9 cellular contexts compared by ENCODE assay signal in genomic region chr17:41624208-41625101, GRCh38. TPM values are rescaled to one million over a fixed set of nuclear protein-coding genes. Genes with fewer than 3 reads are reported as not detected.
DNase-seq lines count a peak whose midpoint lies in the region; ATAC-seq and TF ChIP-seq lines count a peak whose summit lies in the region.
"Had no signal": no experiment of that assay in that cellular context is flagged by ENCODE, and none has a peak within 500 bp of the region (broad histone marks: within the 10 kb centered on the region; RNA-seq: fewer than 3 reads in every experiment).

KRT17 (minus strand) TSS chr17:41624575; CDS start chr17:41624509, 66 bp downstream.

- no peak within 1 kb of the TSS for H3K27ac Mint-ChIP-seq in T-helper 17 cell

- no peaks in the 10 kb centered on the region for H3K79me2 ChIP-seq in smooth muscle cell (ENCODE audit: low read depth)

- 75% methylated on average over 28 of the region's 33 CpGs for WGBS in smooth muscle cell (ENCODE audit: low lambda C conversion rate)

- DNase-seq in H4 (ENCODE audit: low spot score) (peak; percentile 89), RPMI8226 (peak; percentile 60), foreskin keratinocyte (peak; percentile 99 to 100), smooth muscle cell (lab: John Stamatoyannopoulos, UW; ENCODE audit: unreplicated experiment) (no peak), mucosa of gallbladder (ENCODE audit: low spot score) (no peak), T-helper 17 cell (no peak)
- DNase-seq: gastrocnemius medialis had no signal

- no peak within 1 kb of the TSS for H3K4me3 Mint-ChIP-seq in T-helper 17 cell

- H2AFZ ChIP-seq in smooth muscle cell (ENCODE audit: low read depth), result no peak within 1 kb of the TSS

- peak within 1 kb of the TSS; percentile 63 for H3K9ac ChIP-seq in smooth muscle cell (ENCODE audit: low read depth)

- peaks cover 4% of the 10 kb centered on the region for H3K4me1 Mint-ChIP-seq in T-helper 17 cell

- H3K4me1 ChIP-seq in foreskin keratinocyte (peaks cover 9% of the 10 kb centered on the region), smooth muscle cell (ENCODE audit: low read depth) (no peaks in the 10 kb centered on the region)
- H3K4me1 ChIP-seq: gastrocnemius medialis had no signal

- H3K27ac ChIP-seq in foreskin keratinocyte, result peak within 1 kb of the TSS; percentile 97
- peak within 1 kb of the TSS; percentile 73 for H3K27ac ChIP-seq in smooth muscle cell (ENCODE audit: low read depth)
- H3K27ac ChIP-seq: gastrocnemius medialis had no signal

- ATAC-seq in foreskin keratinocyte (peak; percentile 76), GM19324 (IDR thresholded peaks at IDR 0.05; ENCODE audit: low FRiP score, unreplicated experiment) (no peak), T-helper 17 cell (no peak)
- ATAC-seq: gastrocnemius medialis had no signal

- TF ChIP-seq CTCF in foreskin keratinocyte (conservative IDR thresholded peaks at IDR 0.05) (peak; percentile 21), smooth muscle cell (IDR thresholded peaks at IDR 0.05; ENCODE audit: borderline replicate concordance, insufficient read depth, poor library complexity, severe bottlenecking) (no peak)

- H3K4me2 ChIP-seq in smooth muscle cell, result peak within 1 kb of the TSS; percentile 75

- peaks cover 53% of the 10 kb centered on the region for H3K27me3 Mint-ChIP-seq in T-helper 17 cell

- peaks cover 13% of the 10 kb centered on the region for H4K20me1 ChIP-seq in smooth muscle cell (ENCODE audit: low read depth)

- H3F3A ChIP-seq in smooth muscle cell (ENCODE audit: low read depth), result no peaks in the 10 kb centered on the region

- H3K36me3 Mint-ChIP-seq in T-helper 17 cell (ENCODE audit: low read depth), result peaks cover 3% of the 10 kb centered on the region

- H3K4me3 ChIP-seq in smooth muscle cell, result peak within 1 kb of the TSS; percentile 42
- H3K4me3 ChIP-seq: gastrocnemius medialis had no signal

- no peaks in the 10 kb centered on the region for H3K9me3 ChIP-seq in smooth muscle cell (replicated peaks; ENCODE audit: low read depth)
- no peaks in the 10 kb centered on the region for H3K9me3 ChIP-seq in T-helper 17 cell (ENCODE audit: control insufficient read depth, low read length, poor library complexity, severe bottlenecking)
- H3K9me3 ChIP-seq: gastrocnemius medialis had no signal

- no peaks in the 10 kb centered on the region for H3K27me3 ChIP-seq in foreskin keratinocyte
- H3K27me3 ChIP-seq in smooth muscle cell (ENCODE audit: low read depth), result no peaks in the 10 kb centered on the region
- H3K27me3 ChIP-seq: gastrocnemius medialis had no signal

- no peaks in the 10 kb centered on the region for H3K36me3 ChIP-seq in smooth muscle cell (ENCODE audit: low read depth)
- H3K36me3 ChIP-seq: gastrocnemius medialis had no signal

RNA-seq across cellular contexts. Expression of gene KRT17, which starts in this region (rescaled TPM):
- 81.4 and 83.8 TPM in 2 replicates for total RNA-seq in H4 (2014; rRNA removed; shearing (Covaris generic))
- total RNA-seq in foreskin keratinocyte (3,495 and 3,975 TPM in 2 replicates), smooth muscle cell (1,301 and 1,591 TPM in 2 replicates), mucosa of gallbladder (not detected), T-helper 17 cell (not detected)
- polyA plus RNA-seq in foreskin keratinocyte (3,974 and 4,528 TPM in 2 replicates), smooth muscle cell (869 and 2,544 TPM in 2 replicates)
- total RNA-seq: gastrocnemius medialis, lung microvascular endothelial cell had no signal

Comparison
In these comparisons a context has a peak if more than half of its experiments do, and no peak if none do; other contexts are left out.
1. RNA of gene KRT17 (total RNA-seq): 3,495 to 3,975 TPM in foreskin keratinocyte, 1,301 to 1,591 TPM in smooth muscle cell and 81.4 to 83.8 TPM in H4; not detected in mucosa of gallbladder (single experiment) and not detected in T-helper 17 cell; every median in the first group is over 10 times any median in the second.
2. RNA of gene KRT17 (total RNA-seq): 3,495 to 3,975 TPM in foreskin keratinocyte and 1,301 to 1,591 TPM in smooth muscle cell; 81.4 to 83.8 TPM in H4; every median in the first group is over 10 times any median in the second.
3. DNase-seq: peak in H4 (single experiment), RPMI8226 (single experiment) and foreskin keratinocyte (2 of 2); none in smooth muscle cell (single experiment), mucosa of gallbladder (single experiment) and T-helper 17 cell (0 of 3).